Comparison of ENCODE assay signal across 21 cellular contexts in the genomic region with DNA sequence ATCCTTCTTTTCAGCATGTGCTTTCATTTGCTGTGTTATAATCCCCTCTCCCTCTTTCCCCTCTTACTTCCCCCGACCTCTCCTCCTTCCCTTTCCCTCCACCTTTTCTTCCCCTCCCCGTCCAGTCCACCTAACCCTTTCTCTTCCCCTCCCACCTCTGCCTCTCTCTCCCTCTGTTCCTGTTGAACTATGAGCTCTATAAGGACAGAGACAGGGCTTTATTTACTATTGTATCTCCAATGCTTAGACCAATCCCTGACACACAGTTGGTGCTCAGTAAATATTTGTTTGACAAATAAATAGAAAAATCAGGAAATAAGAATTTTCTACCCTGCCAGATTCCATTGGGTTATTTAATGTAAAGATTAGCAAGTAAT.
"Had no signal": no experiment of that assay in that cellular context is flagged by ENCODE, and none has a peak within 500 bp of the region (broad histone marks: within the 10 kb centered on the region; RNA-seq: fewer than 3 reads in every experiment).

No MANE protein-coding gene starts in this region.

- H3K4me3 ChIP-seq: ascending aorta, heart left ventricle, psoas muscle, upper lobe of right lung had no signal

- H3K27ac Mint-ChIP-seq: activated B cell treated with CpG ODN at 0.5 μM for 24 hours; activated CD4-positive, alpha-beta T cell treated with anti-CD3 and anti-CD28 coated beads, Interleukin-2, amount 10 ng/mL, durations not matched to agents 24 days and 14 days; activated naive CD8-positive, alpha-beta T cell treated with anti-CD3 and anti-CD28 coated beads, Interleukin-2, amount 50 U/mL, for 24 hours; mesothelial cell of epicardium; naive thymus-derived CD4-positive, alpha-beta T cell had no signal

- H3K4me3 Mint-ChIP-seq: activated B cell treated with CpG ODN at 0.5 μM for 24 hours; activated CD4-positive, alpha-beta T cell treated with anti-CD3 and anti-CD28 coated beads, Interleukin-2, amount 10 ng/mL, durations not matched to agents 24 days and 14 days; activated naive CD8-positive, alpha-beta T cell treated with anti-CD3 and anti-CD28 coated beads, Interleukin-2, amount 50 U/mL, for 24 hours; mesothelial cell of epicardium; naive thymus-derived CD4-positive, alpha-beta T cell had no signal

- H3K9me3 ChIP-seq: ascending aorta, heart left ventricle, psoas muscle, upper lobe of right lung had no signal

- DNase-seq: activated B cell treated with CpG ODN at 0.5 μM for 24 hours; activated CD4-positive, alpha-beta T cell treated with anti-CD3 and anti-CD28 coated beads, Interleukin-2, amount 10 ng/mL, durations not matched to agents 24 days and 14 days; activated CD8-positive, alpha-beta memory T cell treated with anti-CD3 and anti-CD28 coated beads for 24 hours; activated naive CD4-positive, alpha-beta T cell treated with Interleukin-2 at 50 U/mL for 16 hours; activated naive CD8-positive, alpha-beta T cell treated with anti-CD3 and anti-CD28 coated beads, Interleukin-2, amount 50 U/mL, for 24 hours; foreskin keratinocyte; heart left ventricle; kidney glomerular epithelial cell; naive thymus-derived CD4-positive, alpha-beta T cell; occipital lobe; psoas muscle; stimulated activated CD4-positive, alpha-beta T cell treated with anti-CD3 and anti-CD28 coated beads, Interleukin-12 subunit alpha, Interleukin-12 subunit beta, amount 100 ng/mL, for 4 hours; stimulated activated naive CD4-positive, alpha-beta T cell; substantia nigra; T-helper 1 cell; upper lobe of right lung had no signal

- H3K27me3 ChIP-seq: ascending aorta, foreskin keratinocyte, heart left ventricle, upper lobe of right lung had no signal

- FAIRE-seq: bronchial epithelial cell, endometrium had no signal

- H3K27ac ChIP-seq: ascending aorta, foreskin keratinocyte, heart left ventricle, psoas muscle, upper lobe of right lung had no signal

- H3K4me1 ChIP-seq: ascending aorta, foreskin keratinocyte, psoas muscle, upper lobe of right lung had no signal

- H3K36me3 Mint-ChIP-seq: mesothelial cell of epicardium had no signal

- ATAC-seq: activated naive CD8-positive, alpha-beta T cell treated with anti-CD3 and anti-CD28 coated beads, Interleukin-2, amount 50 U/mL, for 24 hours; foreskin keratinocyte; heart left ventricle; naive thymus-derived CD4-positive, alpha-beta T cell; psoas muscle; sciatic nerve; upper lobe of right lung had no signal

- H3K36me3 ChIP-seq: ascending aorta, heart left ventricle, upper lobe of right lung had no signal
